Comparison of ENCODE assay signal across 8 cellular contexts in genomic region chr1:153633747-153634665, GRCh38. TPM values are rescaled to one million over a fixed set of nuclear protein-coding genes. Genes with fewer than 3 reads are reported as not detected.
DNase-seq lines count a peak whose midpoint lies in the region; ATAC-seq and TF ChIP-seq lines count a peak whose summit lies in the region.

TSS of gene CHTOP (plus strand) at chr1:153634066. CDS start at chr1:153636589, 2,523 bp downstream.

- H3K27ac Mint-ChIP-seq in endothelial cell (ENCODE audit: unreplicated experiment) (peak within 1 kb of the TSS; percentile 98), mesothelial cell of epicardium (peak within 1 kb of the TSS; percentile 100)

- peak within 1 kb of the TSS; percentile 90 for H3K4me3 ChIP-seq in OCI-LY3 (ENCODE audit: low read length)

- H3K79me2 ChIP-seq in OCI-LY3 (ENCODE audit: low read length), result peaks cover 48% of the 10 kb centered on the region

- TF ChIP-seq CTCF in OCI-LY3 (IDR thresholded peaks at IDR 0.05; ENCODE audit: low read depth, low read length) (no peak), endothelial cell (IDR thresholded peaks at IDR 0.05; ENCODE audit: unreplicated experiment) (no peak), mesothelial cell of epicardium (IDR thresholded peaks at IDR 0.05; ENCODE audit: unreplicated experiment) (no peak)

- ATAC-seq in GM21515 (IDR thresholded peaks at IDR 0.05; ENCODE audit: unreplicated experiment), result peak; percentile 89

- peak within 1 kb of the TSS; percentile 99 for H3K9ac ChIP-seq in OCI-LY3 (ENCODE audit: low read length)

- H3K4me1 Mint-ChIP-seq in endothelial cell (ENCODE audit: unreplicated experiment) (peaks cover 19% of the 10 kb centered on the region), mesothelial cell of epicardium (peaks cover 21% of the 10 kb centered on the region)

- peaks cover 6% of the 10 kb centered on the region for H3K9me3 Mint-ChIP-seq in endothelial cell (ENCODE audit: unreplicated experiment)
- no peaks in the 10 kb centered on the region for H3K9me3 Mint-ChIP-seq in mesothelial cell of epicardium

- no peaks in the 10 kb centered on the region for H3K27me3 ChIP-seq in OCI-LY3 (ENCODE audit: low read depth, low read length)

- peaks cover 15% of the 10 kb centered on the region for H3K4me1 ChIP-seq in OCI-LY3 (ENCODE audit: low read length)

- peak within 1 kb of the TSS; percentile 96 for H3K27ac ChIP-seq in OCI-LY3 (ENCODE audit: low read length)

- H2AFZ ChIP-seq in OCI-LY3 (ENCODE audit: low read depth, low read length), result 0 out of 2 replicates have a peak within 1 kb of the TSS, but pooled peaks have one; percentile 24

- H3K36me3 Mint-ChIP-seq in endothelial cell (ENCODE audit: low read depth, unreplicated experiment), result peaks cover 26% of the 10 kb centered on the region
- H3K36me3 Mint-ChIP-seq in mesothelial cell of epicardium, result peaks cover 25% of the 10 kb centered on the region

- peaks cover 31% of the 10 kb centered on the region for H3K36me3 ChIP-seq in OCI-LY3 (replicated peaks; ENCODE audit: low read depth, low read length)

- H3K4me3 Mint-ChIP-seq in endothelial cell (ENCODE audit: unreplicated experiment), result peak within 1 kb of the TSS; percentile 99
- peak within 1 kb of the TSS; percentile 87 for H3K4me3 Mint-ChIP-seq in mesothelial cell of epicardium

- peak; percentile 98 for DNase-seq in D341Med (ENCODE audit: low spot score)
- DNase-seq in HuH-7 (ENCODE audit: low spot score), result peak; percentile 89
- DNase-seq in activated CD8-positive, alpha-beta memory T cell treated with anti-CD3 and anti-CD28 coated beads, Interleukin-2, amount 50 U/mL, for 48 hours, result peak; percentile 99
- peak; percentile 95 for DNase-seq in endothelial cell (ENCODE audit: low spot score)
- peak; percentile 89 to 94 for DNase-seq in mesothelial cell of epicardium (ENCODE audit: low spot score in 2 of 2, unreplicated experiment in 2 of 2)
- peak; percentile 91 to 95 for DNase-seq in stimulated activated CD8-positive, alpha-beta memory T cell treated with anti-CD3 and anti-CD28 coated beads, Interleukin-15, amount 100 ng/mL, for 48 hours (ENCODE audit: low read depth in 2 of 2)

- H3K27me3 Mint-ChIP-seq in endothelial cell (ENCODE audit: unreplicated experiment) (peaks cover 12% of the 10 kb centered on the region), mesothelial cell of epicardium (ENCODE audit: low read depth) (no peaks in the 10 kb centered on the region)

- no peaks in the 10 kb centered on the region for H3K9me3 ChIP-seq in OCI-LY3 (ENCODE audit: insufficient read depth, low read length)

- no peaks in the 10 kb centered on the region for H4K20me1 ChIP-seq in OCI-LY3 (ENCODE audit: insufficient read depth, low read length)

- peak within 1 kb of the TSS; percentile 76 for H3K4me2 ChIP-seq in OCI-LY3 (ENCODE audit: low read length)

RNA-seq across cellular contexts. Expression of gene CHTOP, which starts in this region (rescaled TPM):
- total RNA-seq in endothelial cell (ENCODE audit: unreplicated experiment) (59.3 TPM), mesothelial cell of epicardium (108 to 114 TPM (median 111 TPM) in 3 replicates)

Comparison
In these comparisons a context has a peak if more than half of its experiments do, and no peak if none do; other contexts are left out.
1. Peak in every context shown above with its lines: DNase-seq, ATAC-seq, H3K4me3 ChIP-seq and H3K27ac ChIP-seq.